In genomic region chr3:196546537-196546936, GRCh38 we compare ENCODE assay signal across 22 cellular contexts. TPM values are rescaled to one million over a fixed set of nuclear protein-coding genes. Genes with fewer than 3 reads are reported as not detected.
"Had no signal": no experiment of that assay in that cellular context is flagged by ENCODE, and none has a peak within 500 bp of the region (broad histone marks: within the 10 kb centered on the region; RNA-seq: fewer than 3 reads in every experiment).

No MANE protein-coding gene starts in this region.

- H3K4me3 Mint-ChIP-seq: dendritic cell treated with granulocyte-macrophage colony-stimulating factor and Interleukin-4, amounts not matched to agents 40 ng/mL and 50 ng/mL, for 4 days; naive thymus-derived CD8-positive, alpha-beta T cell had no signal

- H3K4me3 ChIP-seq: hepatocyte, mucosa of descending colon, right atrium auricular region, stomach, thoracic aorta, transverse colon had no signal

- H3K27me3 Mint-ChIP-seq: dendritic cell treated with granulocyte-macrophage colony-stimulating factor and Interleukin-4, amounts not matched to agents 40 ng/mL and 50 ng/mL, for 4 days had no signal

- H3K27me3 ChIP-seq: hepatocyte, neutrophil, right atrium auricular region, stomach, transverse colon had no signal

- DNase-seq: erythroblast; foreskin melanocyte; head of caudate nucleus; kidney; left cardiac atrium; mucosa of descending colon; naive thymus-derived CD8-positive, alpha-beta T cell; small intestine; stimulated activated CD4-positive, alpha-beta T cell treated with anti-CD3 and anti-CD28 coated beads, Interleukin-12 subunit alpha, Interleukin-12 subunit beta, amount 100 ng/mL, for 4 hours; stimulated activated naive CD4-positive, alpha-beta T cell; stomach; substantia nigra; transverse colon had no signal

- ATAC-seq: left cardiac atrium; mucosa of descending colon; naive thymus-derived CD8-positive, alpha-beta T cell had no signal

- H3K27ac ChIP-seq: hepatocyte, neutrophil, right atrium auricular region, stomach, thoracic aorta, transverse colon had no signal

- H2AFZ ChIP-seq: hepatocyte had no signal

- H3K4me1 Mint-ChIP-seq: naive thymus-derived CD8-positive, alpha-beta T cell had no signal

- H3K27ac Mint-ChIP-seq: dendritic cell treated with granulocyte-macrophage colony-stimulating factor and Interleukin-4, amounts not matched to agents 40 ng/mL and 50 ng/mL, for 4 days; naive thymus-derived CD8-positive, alpha-beta T cell had no signal

- H3K79me2 ChIP-seq: hepatocyte had no signal

- H3K36me3 ChIP-seq: neutrophil, right atrium auricular region, stomach, thoracic aorta, transverse colon had no signal

- H3K4me2 ChIP-seq: hepatocyte had no signal

- H3K9me3 ChIP-seq: neutrophil, right atrium auricular region, thoracic aorta had no signal

- FAIRE-seq: colon, kidney, small intestine had no signal

- H3K4me1 ChIP-seq: right atrium auricular region, stomach, transverse colon had no signal

RNA-seq across cellular contexts. Expression of gene SMCO1, which starts 31.4 kb away (rescaled TPM):
- total RNA-seq: hepatocyte; kidney; mucosa of descending colon; naive thymus-derived CD8-positive, alpha-beta T cell; osteoblast; stomach; thoracic aorta; transverse colon; ureter had no signal
- polyA plus RNA-seq: hepatocyte; naive thymus-derived CD8-positive, alpha-beta T cell; neural cell; small intestine; stomach had no signal
